Comparison of ENCODE assay signal across 19 cellular contexts in genomic region chr2:10333966-10334365, GRCh38. TPM values are rescaled to one million over a fixed set of nuclear protein-coding genes. Genes with fewer than 3 reads are reported as not detected.
DNase-seq lines count a peak whose midpoint lies in the region; ATAC-seq and TF ChIP-seq lines count a peak whose summit lies in the region.
"Had no signal": no experiment of that assay in that cellular context is flagged by ENCODE, and none has a peak within 500 bp of the region (broad histone marks: within the 10 kb centered on the region; RNA-seq: fewer than 3 reads in every experiment).

No MANE protein-coding gene starts in this region.

- peak overlapping the region; percentile 96 for H3K27ac Mint-ChIP-seq in activated T-cell treated with anti-CD3 and anti-CD28 coated beads, Interleukin-2, amount 50 U/mL, for 24 hours
- peak overlapping the region; percentile 97 for H3K27ac Mint-ChIP-seq in CD8-positive, alpha-beta T cell
- H3K27ac Mint-ChIP-seq in activated naive CD8-positive, alpha-beta T cell treated with anti-CD3 and anti-CD28 coated beads, Interleukin-2, amount 50 U/mL, for 24 hours = peak overlapping the region; percentile 97
- H3K27ac Mint-ChIP-seq: GM23338 had no signal

- peaks cover 56% of the 10 kb centered on the region for H3K4me1 ChIP-seq in CD8-positive, alpha-beta T cell (ENCODE audit: insufficient read depth, low read length)
- H3K4me1 ChIP-seq in neutrophil (ENCODE audit: control insufficient read depth in 1 of 2, insufficient read depth in 1 of 2, low read depth in 1 of 2, low read length in 1 of 2) = peaks cover 46 to 53% of the 10 kb centered on the region in 2 experiments

- peaks cover 26% of the 10 kb centered on the region for H3K36me3 Mint-ChIP-seq in activated T-cell treated with anti-CD3 and anti-CD28 coated beads, Interleukin-2, amount 50 U/mL, for 24 hours (ENCODE audit: low read depth)
- H3K36me3 Mint-ChIP-seq in activated T-cell treated with anti-CD3 and anti-CD28 coated beads, Interleukin-2, amount 50 U/mL, for 4 hours (ENCODE audit: insufficient read depth) = peaks cover 20% of the 10 kb centered on the region
- H3K36me3 Mint-ChIP-seq in CD8-positive, alpha-beta T cell = peaks cover 22% of the 10 kb centered on the region
- H3K36me3 Mint-ChIP-seq in activated naive CD8-positive, alpha-beta T cell treated with anti-CD3 and anti-CD28 coated beads, Interleukin-2, amount 50 U/mL, for 24 hours (ENCODE audit: low read depth) = peaks cover 20% of the 10 kb centered on the region

- no peak overlapping the region for H3K4me3 ChIP-seq in CD8-positive, alpha-beta T cell (ENCODE audit: low read depth, low read length)
- H3K4me3 ChIP-seq in neutrophil (ENCODE audit: low read depth in 1 of 2, low read length in 1 of 2) (no peak overlapping the region), MG63 (no peak overlapping the region)
- H3K4me3 ChIP-seq: GM23338, SJSA1 had no signal

- no peaks in the 10 kb centered on the region for H3K9me3 ChIP-seq in CD8-positive, alpha-beta T cell (ENCODE audit: low read length)
- no peaks in the 10 kb centered on the region for H3K9me3 ChIP-seq in neutrophil
- H3K9me3 ChIP-seq in MG63 = 0 out of 2 replicates have a peak, but pooled peaks cover 2% of the 10 kb centered on the region

- CTCF ChIA-PET in CD8-positive, alpha-beta T cell (lab: Charles Lee) = interaction anchor here (0.9 to 9.7 kb wide), 3 partner anchors 12 to 74 kb away, joined by 3 to 88 read pairs (median 5); no protein-coding TSS in a partner anchor

- H3K27me3 ChIP-seq in CD8-positive, alpha-beta T cell (ENCODE audit: insufficient read depth, low read length) = no peaks in the 10 kb centered on the region
- H3K27me3 ChIP-seq in neutrophil (no peaks in the 10 kb centered on the region), MG63 (no peaks in the 10 kb centered on the region)
- H3K27me3 ChIP-seq: SJSA1 had no signal

- no peaks in the 10 kb centered on the region for H3K9me3 Mint-ChIP-seq in activated T-cell treated with anti-CD3 and anti-CD28 coated beads, Interleukin-2, amount 50 U/mL, for 24 hours
- peaks cover 6% of the 10 kb centered on the region for H3K9me3 Mint-ChIP-seq in activated T-cell treated with anti-CD3 and anti-CD28 coated beads, Interleukin-2, amount 50 U/mL, for 4 hours
- peaks cover 2% of the 10 kb centered on the region for H3K9me3 Mint-ChIP-seq in CD8-positive, alpha-beta T cell
- H3K9me3 Mint-ChIP-seq in activated naive CD8-positive, alpha-beta T cell treated with anti-CD3 and anti-CD28 coated beads, Interleukin-2, amount 50 U/mL, for 24 hours = no peaks in the 10 kb centered on the region

- POLR2A ChIA-PET in CD8-positive, alpha-beta T cell (lab: Charles Lee) = no interaction called here

- intact Hi-C loops in CD8-positive, alpha-beta T cell (cut with DNase I, micrococcal nuclease) = no loop called here

- H3K27ac ChIP-seq in CD8-positive, alpha-beta T cell (ENCODE audit: low read depth, low read length) = no peak overlapping the region
- peak overlapping the region; percentile 93 for H3K27ac ChIP-seq in neutrophil
- H3K27ac ChIP-seq: C4-2B, SJSA1 had no signal

- H3K4me1 Mint-ChIP-seq in activated T-cell treated with anti-CD3 and anti-CD28 coated beads, Interleukin-2, amount 50 U/mL, for 24 hours (ENCODE audit: low read depth) = peaks cover 75% of the 10 kb centered on the region
- H3K4me1 Mint-ChIP-seq in activated T-cell treated with anti-CD3 and anti-CD28 coated beads, Interleukin-2, amount 50 U/mL, for 4 hours (ENCODE audit: low read depth) = peaks cover 66% of the 10 kb centered on the region
- peaks cover 85% of the 10 kb centered on the region for H3K4me1 Mint-ChIP-seq in CD8-positive, alpha-beta T cell (ENCODE audit: low read depth)
- H3K4me1 Mint-ChIP-seq in activated naive CD8-positive, alpha-beta T cell treated with anti-CD3 and anti-CD28 coated beads, Interleukin-2, amount 50 U/mL, for 24 hours = peaks cover 75% of the 10 kb centered on the region

- ATAC-seq in activated T-cell treated with anti-CD3 and anti-CD28 coated beads, Interleukin-2, amount 50 U/mL, for 4 hours = no peak
- ATAC-seq in CD8-positive, alpha-beta T cell = no peak
- no peak for ATAC-seq in activated naive CD8-positive, alpha-beta T cell treated with anti-CD3 and anti-CD28 coated beads, Interleukin-2, amount 50 U/mL, for 24 hours
- no peak for ATAC-seq in GM18520 (IDR thresholded peaks at IDR 0.05; ENCODE audit: unreplicated experiment)
- ATAC-seq: HCT116, PC-3 had no signal

- TF ChIP-seq CTCF in CD8-positive, alpha-beta T cell (IDR thresholded peaks at IDR 0.05) = no peak
- TF ChIP-seq CTCF in neutrophil (IDR thresholded peaks at IDR 0.05) = no peak

- no peak overlapping the region for H3K4me3 Mint-ChIP-seq in activated T-cell treated with anti-CD3 and anti-CD28 coated beads, Interleukin-2, amount 50 U/mL, for 24 hours
- H3K4me3 Mint-ChIP-seq in activated T-cell treated with anti-CD3 and anti-CD28 coated beads, Interleukin-2, amount 50 U/mL, for 4 hours = no peak overlapping the region
- no peak overlapping the region for H3K4me3 Mint-ChIP-seq in CD8-positive, alpha-beta T cell
- peak overlapping the region; percentile 88 for H3K4me3 Mint-ChIP-seq in activated naive CD8-positive, alpha-beta T cell treated with anti-CD3 and anti-CD28 coated beads, Interleukin-2, amount 50 U/mL, for 24 hours
- H3K4me3 Mint-ChIP-seq: GM23338 had no signal

- no peaks in the 10 kb centered on the region for H3K27me3 Mint-ChIP-seq in activated T-cell treated with anti-CD3 and anti-CD28 coated beads, Interleukin-2, amount 50 U/mL, for 24 hours
- no peaks in the 10 kb centered on the region for H3K27me3 Mint-ChIP-seq in activated T-cell treated with anti-CD3 and anti-CD28 coated beads, Interleukin-2, amount 50 U/mL, for 4 hours (ENCODE audit: low read depth)
- H3K27me3 Mint-ChIP-seq in CD8-positive, alpha-beta T cell (ENCODE audit: low read depth) = no peaks in the 10 kb centered on the region
- H3K27me3 Mint-ChIP-seq in activated naive CD8-positive, alpha-beta T cell treated with anti-CD3 and anti-CD28 coated beads, Interleukin-2, amount 50 U/mL, for 24 hours = no peaks in the 10 kb centered on the region

- no peaks in the 10 kb centered on the region for H3K36me3 ChIP-seq in CD8-positive, alpha-beta T cell (ENCODE audit: insufficient read depth, low read length)
- H3K36me3 ChIP-seq in neutrophil (no peaks in the 10 kb centered on the region), MG63 (peaks cover 29% of the 10 kb centered on the region)

- DNase-seq in activated T-cell treated with anti-CD3 and anti-CD28 coated beads, Interleukin-2, amount 50 U/mL, for 24 hours = no peak
- DNase-seq in activated T-cell treated with anti-CD3 and anti-CD28 coated beads, Interleukin-2, amount 50 U/mL, for 4 hours = no peak
- no peak for DNase-seq in CD8-positive, alpha-beta T cell
- no peak for DNase-seq in activated naive CD8-positive, alpha-beta T cell treated with anti-CD3 and anti-CD28 coated beads, Interleukin-2, amount 50 U/mL, for 24 hours
- DNase-seq in activated CD4-positive, CD25-positive, alpha-beta regulatory T cell (lab: John Stamatoyannopoulos, UW) = no peak
- no peak for DNase-seq in MG63
- DNase-seq: DMS79, KG1, NCI-H1048, NCI-H146, NCI-H2081, NCI-H774, PC-3 had no signal

RNA-seq across cellular contexts. Expression of gene HPCAL1, which starts 31.3 kb away (rescaled TPM):
- 10 to 100 TPM; 40.8 to 44.7 (median 43.3) TPM for total RNA-seq in activated T-cell treated with anti-CD3 and anti-CD28 coated beads, Interleukin-2, amount 50 U/mL, for 4 hours
- 10 to 100 TPM; 25.0 to 25.6 TPM for total RNA-seq in CD8-positive, alpha-beta T cell
- 101 and 159 TPM in 2 replicates for total RNA-seq in MG63 (2014; rRNA removed; shearing (Covaris generic); ENCODE audit: low replicate concordance)
